In the genomic region with DNA sequence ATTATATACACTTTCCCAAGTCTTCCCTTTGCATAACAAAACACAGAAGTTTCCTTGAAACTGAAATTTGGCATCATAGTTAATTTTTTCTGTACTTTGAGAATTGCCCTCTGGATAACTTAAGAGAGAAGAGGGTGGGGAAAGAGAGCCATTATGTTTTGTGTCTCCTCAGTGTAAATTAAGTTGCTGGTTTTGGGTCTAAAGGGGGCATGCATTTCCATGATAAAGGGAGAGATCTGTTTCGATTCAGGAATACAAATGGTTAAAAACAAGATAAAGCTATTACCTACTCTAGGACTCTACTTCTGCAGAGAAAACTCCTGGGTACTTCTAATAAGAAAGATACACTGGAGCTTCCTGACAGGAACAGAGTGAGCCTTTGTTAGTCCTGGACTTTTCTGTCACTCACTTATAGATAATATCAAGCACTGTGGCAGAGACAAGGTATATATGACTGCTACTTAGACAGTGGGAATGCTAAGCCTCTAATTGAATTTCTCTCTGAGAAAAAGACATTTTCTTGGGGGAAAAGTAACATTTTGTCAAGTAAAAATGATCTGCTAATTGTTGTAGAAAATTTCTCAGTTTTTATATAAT, we compare ENCODE assay signal across 19 cellular contexts.
"Had no signal": no experiment of that assay in that cellular context is flagged by ENCODE, and none has a peak within 500 bp of the region (broad histone marks: within the 10 kb centered on the region; RNA-seq: fewer than 3 reads in every experiment).

No MANE protein-coding gene starts in this region.

- H3K79me2 ChIP-seq: hepatocyte, parathyroid adenoma had no signal

- H3K4me1 ChIP-seq: foreskin keratinocyte, parathyroid adenoma, prostate gland had no signal

- H3K4me3 ChIP-seq: coronary artery, hepatocyte, mucosa of descending colon, prostate gland, skin epidermis had no signal

- H2AFZ ChIP-seq: hepatocyte, parathyroid adenoma had no signal

- H3K9ac ChIP-seq: parathyroid adenoma had no signal

- DNase-seq: effector CD4-positive, alpha-beta T cell; endodermal cell; erythroblast; foreskin keratinocyte; head of caudate nucleus; left colon; mucosa of descending colon; naive thymus-derived CD8-positive, alpha-beta T cell; occipital lobe; stimulated activated CD4-positive, alpha-beta T cell treated with anti-CD3 and anti-CD28 coated beads, Interleukin-12 subunit alpha, Interleukin-12 subunit beta, amount 100 ng/mL, for 4 hours; stimulated activated naive CD4-positive, alpha-beta T cell; trophoblast cell had no signal

- H3K4me2 ChIP-seq: hepatocyte had no signal

- H3K27me3 ChIP-seq: foreskin keratinocyte, hepatocyte had no signal

- ATAC-seq: foreskin keratinocyte; left colon; mucosa of descending colon; naive thymus-derived CD8-positive, alpha-beta T cell; sciatic nerve had no signal

- FAIRE-seq: endothelial cell of umbilical vein had no signal

- H3K36me3 ChIP-seq: prostate gland had no signal

- H3K27ac ChIP-seq: coronary artery, foreskin keratinocyte, hepatocyte, parathyroid adenoma, prostate gland, skin epidermis had no signal

- H3K9me3 ChIP-seq: mucosa of descending colon, prostate gland had no signal
